ENCODE assay signal across 9 cellular contexts in the genomic region with DNA sequence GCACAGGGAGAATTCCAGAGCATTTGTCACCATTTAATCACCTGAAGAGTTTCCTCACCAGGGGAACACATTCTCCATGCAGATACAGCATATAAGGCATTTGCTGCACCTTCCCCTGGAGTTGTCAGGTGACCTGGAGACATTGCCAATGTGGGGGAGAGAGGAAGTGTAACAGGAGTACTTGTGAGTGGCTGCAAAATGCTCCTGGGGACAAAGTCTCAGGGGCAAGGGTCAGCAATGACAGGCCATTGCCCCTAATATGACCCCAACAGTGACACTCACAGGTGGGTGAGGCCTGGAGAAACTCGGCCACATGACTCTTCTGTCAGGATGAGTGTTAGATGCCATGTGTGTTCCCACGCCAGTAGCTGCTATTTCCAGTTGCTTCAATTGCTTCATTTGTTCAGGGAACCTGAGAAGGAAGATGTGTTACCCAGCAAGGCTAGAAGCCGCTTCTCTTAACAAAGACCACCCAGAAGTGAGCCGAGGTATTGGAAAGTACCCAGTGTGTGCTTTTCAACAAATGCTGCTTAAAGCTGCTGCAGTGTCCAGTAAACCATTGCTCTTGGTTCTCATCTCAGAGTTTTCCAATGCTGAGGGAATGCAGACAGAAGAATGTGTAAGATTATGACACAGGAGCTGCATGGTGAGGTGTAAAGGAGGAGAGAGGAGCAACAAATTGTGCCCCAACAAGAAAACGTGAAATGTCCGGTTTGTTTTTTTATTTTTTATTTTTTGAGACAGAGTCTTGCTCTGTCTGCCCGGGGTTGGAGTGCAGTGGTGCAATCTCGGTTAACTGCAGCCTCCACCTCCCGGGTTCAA.
DNase-seq lines count a peak whose midpoint lies in the region; ATAC-seq and FAIRE-seq lines count a peak whose summit lies in the region.
"Had no signal": no experiment of that assay in that cellular context is flagged by ENCODE, and none has a peak within 500 bp of the region (broad histone marks: within the 10 kb centered on the region; RNA-seq: fewer than 3 reads in every experiment).

No MANE protein-coding gene starts in this region.

- peak; percentile 46 for ATAC-seq in left colon

- intact Hi-C loops in left colon (cut with DNase I, micrococcal nuclease), result no loop called here

- DNase-seq in HuH-7 (ENCODE audit: low spot score), result peak; percentile 27
- DNase-seq in RCC 7860 (ENCODE audit: low spot score), result peak; percentile 62
- no peak for DNase-seq in left colon
- DNase-seq in renal cortical epithelial cell (ENCODE audit: low read depth), result peak; percentile 24
- DNase-seq in T-helper 9 cell, result no peak
- no peak for DNase-seq in AG08395 (ENCODE audit: low spot score)
- no peak for DNase-seq in SHP77 treated with DMSO at 0.1 percent for 48 hours (lab: John Stamatoyannopoulos, UW)
- DNase-seq: NCI-H774 had no signal

- FAIRE-seq in RCC 7860 (lab: Jason Lieb, UNC), result no peak
- FAIRE-seq: HTR-8/SVneo had no signal

Comparison
In these comparisons a context has a peak if more than half of its experiments do, and no peak if none do; other contexts are left out.
1. DNase-seq: peak in HuH-7 (single experiment), RCC 7860 (single experiment) and renal cortical epithelial cell (single experiment); none in left colon (0 of 2), T-helper 9 cell (single experiment), AG08395 (single experiment) and SHP77 treated with DMSO at 0.1 percent for 48 hours (single experiment).